ENCODE assay signal across 1 cellular context in genomic region chr19:10744222-10744847, GRCh38.
TF ChIP-seq lines count a peak whose summit lies in the region.

No MANE protein-coding gene starts in this region.

TF ChIP-seq in A549, 52 proteins besides CTCF, POLR2A, EP300 and RAD21 (continued from another document):
- TF ChIP-seq FOXS1 (CRISPR knock-in tag; IDR thresholded peaks at IDR 0.05) (no peak), RCOR1 (IDR thresholded peaks at IDR 0.05; ENCODE audit: low read depth, low read length) (no peak)
